8 cellular contexts compared by ENCODE assay signal in the genomic region with DNA sequence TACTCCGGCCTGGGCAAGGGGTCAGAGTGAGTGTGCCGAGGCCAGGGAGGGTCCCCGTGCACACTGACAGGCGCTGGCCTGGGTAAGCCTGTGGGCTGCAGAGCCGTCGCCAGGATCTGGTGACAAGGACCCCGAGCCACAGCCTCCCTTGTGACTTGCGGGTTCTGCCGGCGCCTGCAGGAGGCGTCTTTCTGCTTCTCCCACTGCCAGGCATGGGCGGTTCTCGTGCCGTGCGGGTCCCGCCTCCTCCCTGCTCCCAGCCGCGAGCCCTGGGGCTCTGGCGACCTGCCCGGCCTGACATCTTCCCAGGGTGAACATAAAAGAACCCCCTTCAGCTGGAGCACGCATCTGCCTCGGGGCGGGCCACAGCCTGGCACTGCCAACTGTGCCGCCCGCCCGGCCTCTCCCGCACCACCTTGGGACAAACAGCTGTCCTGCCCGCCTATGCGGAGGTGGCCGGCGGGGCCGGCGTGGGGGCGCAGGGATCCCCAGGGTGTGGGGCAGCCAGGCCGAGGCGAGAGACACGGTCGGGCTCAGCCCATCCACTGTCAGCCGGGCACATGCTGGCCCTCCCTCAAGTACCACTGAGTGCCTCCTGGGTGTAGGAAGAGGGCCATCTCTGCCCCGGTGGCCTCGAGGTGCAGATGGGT. TPM values are rescaled to one million over a fixed set of nuclear protein-coding genes. Genes with fewer than 3 reads are reported as not detected.
DNase-seq lines count a peak whose midpoint lies in the region; ATAC-seq and TF ChIP-seq lines count a peak whose summit lies in the region.

No MANE protein-coding gene starts in this region.

- ATAC-seq in left lung (peak; percentile 41), HG02588 (IDR thresholded peaks at IDR 0.05; ENCODE audit: unreplicated experiment) (no peak)

- H3F3A ChIP-seq in GM23248 (ENCODE audit: insufficient read depth), result 0 out of 2 replicates have a peak, but pooled peaks cover 7% of the 10 kb centered on the region

- H4K20me1 ChIP-seq in GM23248 (ENCODE audit: insufficient read depth), result no peaks in the 10 kb centered on the region

- peaks cover 9% of the 10 kb centered on the region for H3K4me1 ChIP-seq in GM23248 (ENCODE audit: insufficient read depth)
- peaks cover 0 to 29% of the 10 kb centered on the region in 2 donors for H3K4me1 ChIP-seq in left lung

- H3K36me3 ChIP-seq in GM23248 (ENCODE audit: low read depth) (no peaks in the 10 kb centered on the region), left lung (peaks cover 0 to 4% of the 10 kb centered on the region in 2 donors)

- intact Hi-C loops in left lung (cut with DNase I), result no loop called here

- no peak overlapping the region for H2AFZ ChIP-seq in GM23248

- H3K9me3 ChIP-seq in GM23248 (ENCODE audit: low read depth), result no peaks in the 10 kb centered on the region
- H3K9me3 ChIP-seq in left lung, result no peaks in the 10 kb centered on the region

- H3K9me2 ChIP-seq in GM23248 (ENCODE audit: insufficient read depth), result no peaks in the 10 kb centered on the region

- H3K27me3 ChIP-seq in GM23248 (replicated peaks; ENCODE audit: insufficient read depth) (no peaks in the 10 kb centered on the region; the same call in 1 of the 2 replicates), left lung (peaks cover 33 to 85% of the 10 kb centered on the region in 2 donors)

- H3K9ac ChIP-seq in GM23248, result no peak overlapping the region; the same call in 1 of the 2 replicates

- in situ Hi-C loops in ACHN (cut with HindIII; ENCODE audit: low pct_ligation_motif_present, low pct_unique_long_range_greater_than_20kb, low sequenced_read_pairs), result no loop called here
- in situ Hi-C loops in GM23248 (cut with MboI), result no loop called here

- DNase-seq in ACHN (peak; percentile 80), GM23248 (peak; percentile 92), NCI-H2196 treated with DMSO at 0.1 percent for 48 hours (lab: John Stamatoyannopoulos, UW; ENCODE audit: unreplicated experiment) (peak; percentile 86), cerebellar cortex (ENCODE audit: low spot score) (peak; percentile 69), left lung (peak; percentile 57 to 80)
- DNase-seq in activated CD4-positive, CD25-positive, alpha-beta regulatory T cell treated with anti-CD3 and anti-CD28 coated beads, Interleukin-2, amount 50 U/mL, for 72 hours, result peak; percentile 53
- peak; percentile 44 for DNase-seq in stimulated activated CD8-positive, alpha-beta memory T cell treated with anti-CD3 and anti-CD28 coated beads, Interleukin-7, amount 100 ng/mL, for 24 hours (ENCODE audit: low read depth)

- H3K27ac ChIP-seq in GM23248 (no peak overlapping the region), left lung (no peak overlapping the region)

- H3K79me2 ChIP-seq in GM23248 (ENCODE audit: insufficient read depth), result no peaks in the 10 kb centered on the region

- peak overlapping the region; percentile 26 for H3K4me2 ChIP-seq in GM23248 (ENCODE audit: unreplicated experiment)

- peak; percentile 20 to 23 for TF ChIP-seq CTCF in left lung (IDR thresholded peaks at IDR 0.05)

- WGBS in GM23248 (ENCODE audit: low coverage in 1 of 2, low lambda C conversion rate in 2 of 2, missing lambda C conversion rate in 2 of 2), 2 experiments, result 6% methylated on average over 31 to 36 of the region's 41 CpGs

- H3K4me3 ChIP-seq in GM23248 (no peak overlapping the region), left lung (no peak overlapping the region)

RNA-seq across cellular contexts. Expression of gene HCN2, which starts 1.5 kb away (rescaled TPM):
- 1.8 and 3.1 TPM in 2 replicates for total RNA-seq in GM23248 (2014; rRNA removed; shearing (Covaris generic))
- 0.14 TPM in 1 of 2 replicates, not detected in the other for polyA plus RNA-seq in GM23248 (2016; fragmentation: Nextera tagmentation; extraction: Ambion mirVana)
- total RNA-seq in left lung, result under 1 TPM; 0.38 to 0.50 TPM

RNA-seq across cellular contexts. Expression of gene BSG, which starts 15.8 kb away (rescaled TPM):
- 887 and 955 TPM in 2 replicates for total RNA-seq in GM23248 (2014; rRNA removed; shearing (Covaris generic))
- polyA plus RNA-seq in GM23248 (2016; fragmentation: Nextera tagmentation; extraction: Ambion mirVana), result 939 and 970 TPM in 2 replicates
- total RNA-seq in left lung, result 100 to 1,000 TPM; 339 to 457 TPM

RNA-seq across cellular contexts. Expression of gene GZMM, which starts 44.4 kb away (rescaled TPM):
- total RNA-seq in GM23248 (2014; rRNA removed; shearing (Covaris generic)), result not detected in 2 replicates
- polyA plus RNA-seq in GM23248 (2016; fragmentation: Nextera tagmentation; extraction: Ambion mirVana), result not detected in 2 replicates
- 1 to 10 TPM; 1.4 TPM for total RNA-seq in left lung

RNA-seq across cellular contexts. Expression of gene POLRMT, which starts 45.1 kb away (rescaled TPM):
- 36.2 and 48.8 TPM in 2 replicates for total RNA-seq in GM23248 (2014; rRNA removed; shearing (Covaris generic))
- 21.8 and 23.6 TPM in 2 replicates for polyA plus RNA-seq in GM23248 (2016; fragmentation: Nextera tagmentation; extraction: Ambion mirVana)
- 10 to 100 TPM; 28.5 to 36.9 TPM for total RNA-seq in left lung

RNA-seq across cellular contexts. Expression of gene FGF22, which starts 51.5 kb away (rescaled TPM):
- 0.13 and 1.2 TPM in 2 replicates for total RNA-seq in GM23248 (2014; rRNA removed; shearing (Covaris generic))
- not detected in 2 replicates for polyA plus RNA-seq in GM23248 (2016; fragmentation: Nextera tagmentation; extraction: Ambion mirVana)
- total RNA-seq in left lung, result under 1 TPM; 0.21 to 0.29 TPM
